In the genomic region with DNA sequence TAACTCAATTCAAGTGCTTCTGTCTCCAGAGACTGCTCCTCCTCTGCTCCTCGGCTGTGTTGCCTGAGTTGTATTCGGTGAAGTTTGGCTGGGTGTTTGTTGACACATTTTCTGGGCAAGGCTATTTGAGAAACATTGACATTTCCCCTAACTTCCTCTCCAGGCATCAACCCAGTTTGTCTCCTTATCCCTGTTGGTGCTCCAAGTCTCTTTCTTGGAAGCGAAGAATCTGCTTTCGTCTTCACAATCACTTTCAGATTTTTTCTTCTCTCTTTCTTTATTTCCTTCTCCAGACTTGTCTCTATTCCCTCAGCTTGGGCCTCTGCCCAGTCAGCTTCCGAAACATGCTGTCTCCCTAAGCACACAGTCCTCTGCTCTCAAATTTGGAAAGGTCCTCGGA, we compare ENCODE assay signal across 1 cellular context.
TF ChIP-seq lines count a peak whose summit lies in the region.

No MANE protein-coding gene starts in this region.

TF ChIP-seq in GM23338, 12 proteins besides CTCF, POLR2A, EP300 and RAD21 (continued from another document):
- TF ChIP-seq, protein P1, sequence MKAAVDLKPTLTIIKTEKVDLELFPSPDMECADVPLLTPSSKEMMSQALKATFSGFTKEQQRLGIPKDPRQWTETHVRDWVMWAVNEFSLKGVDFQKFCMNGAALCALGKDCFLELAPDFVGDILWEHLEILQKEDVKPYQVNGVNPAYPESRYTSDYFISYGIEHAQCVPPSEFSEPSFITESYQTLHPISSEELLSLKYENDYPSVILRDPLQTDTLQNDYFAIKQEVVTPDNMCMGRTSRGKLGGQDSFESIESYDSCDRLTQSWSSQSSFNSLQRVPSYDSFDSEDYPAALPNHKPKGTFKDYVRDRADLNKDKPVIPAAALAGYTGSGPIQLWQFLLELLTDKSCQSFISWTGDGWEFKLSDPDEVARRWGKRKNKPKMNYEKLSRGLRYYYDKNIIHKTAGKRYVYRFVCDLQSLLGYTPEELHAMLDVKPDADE (IDR thresholded peaks at IDR 0.05) = no peak
- TF ChIP-seq CREB1 (CRISPR knock-in tag; IDR thresholded peaks at IDR 0.05; ENCODE audit: low read depth) = no peak
- no peak for TF ChIP-seq EZH2 (IDR thresholded peaks at IDR 0.05; ENCODE audit: low read depth, unreplicated experiment)
- no peak for TF ChIP-seq ZNF114 (CRISPR knock-in tag; IDR thresholded peaks at IDR 0.05)
- TF ChIP-seq, protein P2, sequence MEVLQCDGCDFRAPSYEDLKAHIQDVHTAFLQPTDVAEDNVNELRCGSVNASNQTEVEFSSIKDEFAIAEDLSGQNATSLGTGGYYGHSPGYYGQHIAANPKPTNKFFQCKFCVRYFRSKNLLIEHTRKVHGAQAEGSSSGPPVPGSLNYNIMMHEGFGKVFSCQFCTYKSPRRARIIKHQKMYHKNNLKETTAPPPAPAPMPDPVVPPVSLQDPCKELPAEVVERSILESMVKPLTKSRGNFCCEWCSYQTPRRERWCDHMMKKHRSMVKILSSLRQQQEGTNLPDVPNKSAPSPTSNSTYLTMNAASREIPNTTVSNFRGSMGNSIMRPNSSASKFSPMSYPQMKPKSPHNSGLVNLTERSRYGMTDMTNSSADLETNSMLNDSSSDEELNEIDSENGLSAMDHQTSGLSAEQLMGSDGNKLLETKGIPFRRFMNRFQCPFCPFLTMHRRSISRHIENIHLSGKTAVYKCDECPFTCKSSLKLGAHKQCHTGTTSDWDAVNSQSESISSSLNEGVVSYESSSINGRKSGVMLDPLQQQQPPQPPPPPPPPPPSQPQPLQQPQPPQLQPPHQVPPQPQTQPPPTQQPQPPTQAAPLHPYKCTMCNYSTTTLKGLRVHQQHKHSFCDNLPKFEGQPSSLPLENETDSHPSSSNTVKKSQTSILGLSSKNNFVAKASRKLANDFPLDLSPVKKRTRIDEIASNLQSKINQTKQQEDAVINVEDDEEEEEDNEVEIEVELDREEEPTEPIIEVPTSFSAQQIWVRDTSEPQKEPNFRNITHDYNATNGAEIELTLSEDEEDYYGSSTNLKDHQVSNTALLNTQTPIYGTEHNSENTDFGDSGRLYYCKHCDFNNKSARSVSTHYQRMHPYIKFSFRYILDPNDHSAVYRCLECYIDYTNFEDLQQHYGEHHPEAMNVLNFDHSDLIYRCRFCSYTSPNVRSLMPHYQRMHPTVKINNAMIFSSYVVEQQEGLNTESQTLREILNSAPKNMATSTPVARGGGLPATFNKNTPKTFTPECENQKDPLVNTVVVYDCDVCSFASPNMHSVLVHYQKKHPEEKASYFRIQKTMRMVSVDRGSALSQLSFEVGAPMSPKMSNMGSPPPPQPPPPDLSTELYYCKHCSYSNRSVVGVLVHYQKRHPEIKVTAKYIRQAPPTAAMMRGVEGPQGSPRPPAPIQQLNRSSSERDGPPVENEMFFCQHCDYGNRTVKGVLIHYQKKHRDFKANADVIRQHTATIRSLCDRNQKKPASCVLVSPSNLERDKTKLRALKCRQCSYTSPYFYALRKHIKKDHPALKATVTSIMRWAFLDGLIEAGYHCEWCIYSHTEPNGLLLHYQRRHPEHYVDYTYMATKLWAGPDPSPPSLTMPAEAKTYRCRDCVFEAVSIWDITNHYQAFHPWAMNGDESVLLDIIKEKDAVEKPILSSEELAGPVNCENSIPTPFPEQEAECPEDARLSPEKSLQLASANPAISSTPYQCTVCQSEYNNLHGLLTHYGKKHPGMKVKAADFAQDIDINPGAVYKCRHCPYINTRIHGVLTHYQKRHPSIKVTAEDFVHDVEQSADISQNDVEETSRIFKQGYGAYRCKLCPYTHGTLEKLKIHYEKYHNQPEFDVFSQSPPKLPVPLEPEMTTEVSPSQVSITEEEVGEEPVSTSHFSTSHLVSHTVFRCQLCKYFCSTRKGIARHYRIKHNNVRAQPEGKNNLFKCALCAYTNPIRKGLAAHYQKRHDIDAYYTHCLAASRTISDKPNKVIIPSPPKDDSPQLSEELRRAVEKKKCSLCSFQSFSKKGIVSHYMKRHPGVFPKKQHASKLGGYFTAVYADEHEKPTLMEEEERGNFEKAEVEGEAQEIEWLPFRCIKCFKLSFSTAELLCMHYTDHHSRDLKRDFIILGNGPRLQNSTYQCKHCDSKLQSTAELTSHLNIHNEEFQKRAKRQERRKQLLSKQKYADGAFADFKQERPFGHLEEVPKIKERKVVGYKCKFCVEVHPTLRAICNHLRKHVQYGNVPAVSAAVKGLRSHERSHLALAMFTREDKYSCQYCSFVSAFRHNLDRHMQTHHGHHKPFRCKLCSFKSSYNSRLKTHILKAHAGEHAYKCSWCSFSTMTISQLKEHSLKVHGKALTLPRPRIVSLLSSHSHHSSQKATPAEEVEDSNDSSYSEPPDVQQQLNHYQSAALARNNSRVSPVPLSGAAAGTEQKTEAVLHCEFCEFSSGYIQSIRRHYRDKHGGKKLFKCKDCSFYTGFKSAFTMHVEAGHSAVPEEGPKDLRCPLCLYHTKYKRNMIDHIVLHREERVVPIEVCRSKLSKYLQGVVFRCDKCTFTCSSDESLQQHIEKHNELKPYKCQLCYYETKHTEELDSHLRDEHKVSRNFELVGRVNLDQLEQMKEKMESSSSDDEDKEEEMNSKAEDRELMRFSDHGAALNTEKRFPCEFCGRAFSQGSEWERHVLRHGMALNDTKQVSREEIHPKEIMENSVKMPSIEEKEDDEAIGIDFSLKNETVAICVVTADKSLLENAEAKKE (CRISPR knock-in tag; IDR thresholded peaks at IDR 0.05) = no peak
- TF ChIP-seq ZNF331 (CRISPR knock-in tag; IDR thresholded peaks at IDR 0.05; ENCODE audit: low read depth) = no peak
- no peak for TF ChIP-seq NANOG (IDR thresholded peaks at IDR 0.05; ENCODE audit: borderline replicate concordance)
TF ChIP-seq in GM23338: peak in this region for 0.
